Comparison of ENCODE assay signal across 8 cellular contexts in genomic region chr11:95791385-95792033, GRCh38. TPM values are rescaled to one million over a fixed set of nuclear protein-coding genes. Genes with fewer than 3 reads are reported as not detected.
DNase-seq lines count a peak whose midpoint lies in the region; ATAC-seq and TF ChIP-seq lines count a peak whose summit lies in the region.

No MANE protein-coding gene starts in this region.

- H3K27ac ChIP-seq in right lobe of liver (peak overlapping the region; percentile 96 to 100 (median 99)), upper lobe of left lung (peak overlapping the region; percentile 97 to 100 (median 98))

- WGBS in right lobe of liver (ENCODE audit: insufficient coverage, low coverage, low lambda C conversion rate, missing lambda C conversion rate): 9% methylated on average over 15 of the region's 15 CpGs
- WGBS in upper lobe of left lung, 2 donors: 31 to 32% methylated on average over 15 of the region's 15 CpGs

- CTCF ChIA-PET in activated naive CD4-positive, alpha-beta T cell treated with anti-CD3 and anti-CD28 coated beads for 36 hours (lab: Charles Lee): interaction anchor here (0.6 to 1.7 kb wide), 3 partner anchors 58 to 635 kb away, joined by 4 to 5 read pairs (median 4); no protein-coding TSS in a partner anchor

- peaks cover 0 to 14% (median 6%) of the 10 kb centered on the region in 4 donors for H3K36me3 ChIP-seq in right lobe of liver
- H3K36me3 ChIP-seq in upper lobe of left lung: peaks cover 0 to 10% (median 0%) of the 10 kb centered on the region in 4 donors

- H3K36me3 Mint-ChIP-seq in activated naive CD4-positive, alpha-beta T cell treated with anti-CD3 and anti-CD28 coated beads for 36 hours (ENCODE audit: low read depth): peaks cover 33% of the 10 kb centered on the region
- H3K36me3 Mint-ChIP-seq in activated naive CD8-positive, alpha-beta T cell treated with anti-CD3 and anti-CD28 coated beads, Interleukin-2, amount 10 ng/mL, durations not matched to agents 7 days and 5 days: peaks cover 19% of the 10 kb centered on the region

- intact Hi-C loops in activated naive CD4-positive, alpha-beta T cell treated with anti-CD3 and anti-CD28 coated beads for 36 hours (cut with micrococcal nuclease): no loop called here
- intact Hi-C loops in right lobe of liver (cut with DNase I): no loop called here

- no peaks in the 10 kb centered on the region for H3K27me3 Mint-ChIP-seq in activated naive CD4-positive, alpha-beta T cell treated with anti-CD3 and anti-CD28 coated beads for 36 hours (ENCODE audit: low read depth)
- no peaks in the 10 kb centered on the region for H3K27me3 Mint-ChIP-seq in activated naive CD8-positive, alpha-beta T cell treated with anti-CD3 and anti-CD28 coated beads, Interleukin-2, amount 10 ng/mL, durations not matched to agents 7 days and 5 days

- H3K9me3 Mint-ChIP-seq in activated naive CD4-positive, alpha-beta T cell treated with anti-CD3 and anti-CD28 coated beads for 36 hours: no peaks in the 10 kb centered on the region
- H3K9me3 Mint-ChIP-seq in activated naive CD8-positive, alpha-beta T cell treated with anti-CD3 and anti-CD28 coated beads, Interleukin-2, amount 10 ng/mL, durations not matched to agents 7 days and 5 days: no peaks in the 10 kb centered on the region

- no peak for TF ChIP-seq CTCF in right lobe of liver (IDR thresholded peaks at IDR 0.05)
- no peak for TF ChIP-seq CTCF in upper lobe of left lung (IDR thresholded peaks at IDR 0.05)

- peak overlapping the region; percentile 99 for H3K4me3 Mint-ChIP-seq in activated naive CD4-positive, alpha-beta T cell treated with anti-CD3 and anti-CD28 coated beads for 36 hours
- H3K4me3 Mint-ChIP-seq in activated naive CD8-positive, alpha-beta T cell treated with anti-CD3 and anti-CD28 coated beads, Interleukin-2, amount 10 ng/mL, durations not matched to agents 7 days and 5 days: peak overlapping the region; percentile 95

- H3K9me3 ChIP-seq in right lobe of liver (no peaks in the 10 kb centered on the region), upper lobe of left lung (no peaks in the 10 kb centered on the region)

- H3K4me1 Mint-ChIP-seq in activated naive CD4-positive, alpha-beta T cell treated with anti-CD3 and anti-CD28 coated beads for 36 hours (ENCODE audit: low read depth): peaks cover 55% of the 10 kb centered on the region
- H3K4me1 Mint-ChIP-seq in activated naive CD8-positive, alpha-beta T cell treated with anti-CD3 and anti-CD28 coated beads, Interleukin-2, amount 10 ng/mL, durations not matched to agents 7 days and 5 days: peaks cover 39% of the 10 kb centered on the region

- no peak for TF ChIP-seq EP300 in upper lobe of left lung (IDR thresholded peaks at IDR 0.05)

- no peak for DNase-seq in activated naive CD4-positive, alpha-beta T cell treated with anti-CD3 and anti-CD28 coated beads for 36 hours
- no peak for DNase-seq in activated naive CD4-positive, alpha-beta T cell treated with Interleukin-2 at 50 U/mL for 16 hours
- DNase-seq in activated naive CD8-positive, alpha-beta T cell treated with anti-CD3 and anti-CD28 coated beads, Interleukin-2, amount 10 ng/mL, durations not matched to agents 7 days and 5 days: no peak
- DNase-seq in right lobe of liver (no peak), upper lobe of left lung (no peak), NAMALWA (ENCODE audit: low spot score) (no peak), G401 (ENCODE audit: low spot score) (no peak)
- no peak for DNase-seq in stimulated activated naive CD4-positive, alpha-beta T cell treated with Interleukin-2 at 50 U/mL for 16 hours (lab: John Stamatoyannopoulos, UW)

- H3K27me3 ChIP-seq in right lobe of liver: no peaks in the 10 kb centered on the region
- H3K27me3 ChIP-seq in upper lobe of left lung: no peaks in the 10 kb centered on the region

- H3K27ac Mint-ChIP-seq in activated naive CD4-positive, alpha-beta T cell treated with anti-CD3 and anti-CD28 coated beads for 36 hours: peak overlapping the region; percentile 100
- H3K27ac Mint-ChIP-seq in activated naive CD8-positive, alpha-beta T cell treated with anti-CD3 and anti-CD28 coated beads, Interleukin-2, amount 10 ng/mL, durations not matched to agents 7 days and 5 days: peak overlapping the region; percentile 100

- peak overlapping the region; percentile 82 to 90 (median 89) for H3K4me3 ChIP-seq in right lobe of liver
- peak overlapping the region; percentile 72 to 94 (median 74) for H3K4me3 ChIP-seq in upper lobe of left lung

- in situ Hi-C loops in G401 (cut with HindIII; ENCODE audit: low sequenced_read_pairs): no loop called here

- no peak for ATAC-seq in activated naive CD8-positive, alpha-beta T cell treated with anti-CD3 and anti-CD28 coated beads, Interleukin-2, amount 10 ng/mL, durations not matched to agents 7 days and 5 days (ENCODE audit: low read depth)
- ATAC-seq in right lobe of liver: no peak
- ATAC-seq in upper lobe of left lung (ENCODE audit: low FRiP score in 2 of 2): no peak

- POLR2A ChIA-PET in activated naive CD8-positive, alpha-beta T cell treated with anti-CD3 and anti-CD28 coated beads, Interleukin-2, amount 10 ng/mL, durations not matched to agents 7 days and 5 days (lab: Charles Lee): interaction anchor here (0.6 to 5.0 kb wide), 11 partner anchors 89 to 724 kb away, joined by 3 to 55 read pairs (median 12); partner anchors contain the start of genes CCDC82, ENDOD1, JRKL and SRSF8

- TF ChIP-seq POLR2A in right lobe of liver (IDR thresholded peaks at IDR 0.05) (no peak), upper lobe of left lung (IDR thresholded peaks at IDR 0.05) (no peak)

- H3K4me1 ChIP-seq in right lobe of liver (peaks cover 0 to 24% (median 7%) of the 10 kb centered on the region in 4 donors), upper lobe of left lung (peaks cover 20 to 31% (median 24%) of the 10 kb centered on the region in 4 donors)

RNA-seq across cellular contexts. Expression of gene CEP57, which starts 1.2 kb away (rescaled TPM):
- 100 to 1,000 TPM; 110 to 115 TPM for total RNA-seq in activated naive CD4-positive, alpha-beta T cell treated with anti-CD3 and anti-CD28 coated beads for 36 hours
- 100 to 1,000 TPM; 101 to 106 TPM for total RNA-seq in activated naive CD8-positive, alpha-beta T cell treated with anti-CD3 and anti-CD28 coated beads, Interleukin-2, amount 10 ng/mL, durations not matched to agents 7 days and 5 days
- total RNA-seq in right lobe of liver (10 to 100 TPM; 25.5 to 46.2 (median 36.1) TPM), upper lobe of left lung (10 to 100 TPM; 20.7 to 71.8 (median 37.9) TPM)
- 62.0 and 62.8 TPM in 2 replicates for total RNA-seq in G401 (2014; rRNA removed; shearing (Covaris generic))

RNA-seq across cellular contexts. Expression of gene FAM76B, which starts 1.9 kb away (rescaled TPM):
- 10 to 100 TPM; 70.3 to 71.4 TPM for total RNA-seq in activated naive CD4-positive, alpha-beta T cell treated with anti-CD3 and anti-CD28 coated beads for 36 hours
- total RNA-seq in activated naive CD8-positive, alpha-beta T cell treated with anti-CD3 and anti-CD28 coated beads, Interleukin-2, amount 10 ng/mL, durations not matched to agents 7 days and 5 days: 10 to 100 TPM; 57.3 to 59.9 TPM
- total RNA-seq in right lobe of liver (10 to 100 TPM; 12.9 to 28.1 (median 16.6) TPM), upper lobe of left lung (10 to 100 TPM; 16.2 to 82.8 (median 25.4) TPM)
- total RNA-seq in G401 (2014; rRNA removed; shearing (Covaris generic)): 11.4 and 13.1 TPM in 2 replicates
